Comparison of ENCODE assay signal across 14 cellular contexts in the genomic region with DNA sequence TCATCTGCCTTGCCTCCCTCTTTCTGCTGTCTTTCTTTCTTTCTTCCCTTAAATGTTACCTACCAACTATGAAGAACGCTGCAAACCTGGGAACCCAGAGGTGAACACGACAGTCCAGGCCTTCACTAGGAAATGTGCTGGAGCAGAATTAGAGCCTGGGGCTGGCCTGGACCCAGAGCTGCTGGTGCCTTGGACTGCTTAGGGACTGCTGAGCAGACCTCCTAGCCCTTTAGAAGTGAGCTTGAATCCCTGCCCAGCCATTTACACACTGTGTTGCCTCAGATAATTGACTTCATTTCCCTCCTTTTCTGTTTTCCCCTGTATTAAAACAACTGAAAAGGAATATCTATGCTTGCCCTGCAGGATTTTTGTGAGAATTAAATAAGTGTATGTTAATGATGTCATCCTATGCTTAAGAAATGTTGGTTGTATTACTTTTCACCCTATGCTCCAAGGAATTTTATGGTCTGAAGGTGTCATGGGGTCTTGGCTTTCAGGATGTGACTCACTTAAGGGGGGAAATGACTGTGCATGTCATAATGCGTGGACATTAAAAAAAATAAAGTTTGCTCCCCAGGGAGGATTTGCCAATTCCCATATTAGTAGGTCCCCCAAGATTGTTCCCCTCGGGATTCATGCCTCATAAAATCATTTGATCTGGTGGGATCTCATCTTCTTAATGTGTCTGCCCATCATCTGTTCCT. TPM values are rescaled to one million over a fixed set of nuclear protein-coding genes. Genes with fewer than 3 reads are reported as not detected.
DNase-seq lines count a peak whose midpoint lies in the region; ATAC-seq and TF ChIP-seq lines count a peak whose summit lies in the region.
"Had no signal": no experiment of that assay in that cellular context is flagged by ENCODE, and none has a peak within 500 bp of the region (broad histone marks: within the 10 kb centered on the region; RNA-seq: fewer than 3 reads in every experiment).

No MANE protein-coding gene starts in this region.

- H3K4me1 ChIP-seq in GM23248 (ENCODE audit: insufficient read depth): peaks cover 42% of the 10 kb centered on the region
- H3K4me1 ChIP-seq in SK-N-SH (ENCODE audit: control insufficient read depth in 1 of 2, insufficient read depth in 2 of 2, low read depth in 1 of 2, low read length in 1 of 2): peaks cover 0 to 31% of the 10 kb centered on the region in 2 experiments; a peak in 3 of 4 replicates

- CTCF ChIA-PET in SK-N-SH (lab: Yijun Ruan, JAX): interaction anchor here (0.6 to 2.8 kb wide), 4 partner anchors 182 to 376 kb away, joined by 3 to 24 read pairs (median 3); no protein-coding TSS in a partner anchor

- DNase-seq in GM23248 (peak; percentile 83), SK-N-SH (no peak), fibroblast of peridontal ligament (ENCODE audit: extremely low read depth) (peak; percentile 38), pulmonary artery endothelial cell (ENCODE audit: low read depth, low spot score) (peak; percentile 89), NCI-H2227 treated with DMSO at 0.1 percent for 48 hours (lab: John Stamatoyannopoulos, UW) (no peak), midbrain (lab: John Stamatoyannopoulos, UW) (no peak), left lobe of liver (ENCODE audit: low spot score) (no peak), iPS-NIHi11 (ENCODE audit: low spot score) (no peak)
- DNase-seq: activated naive CD4-positive, alpha-beta T cell treated with Interleukin-2 at 50 U/mL for 16 hours; CD8-positive, alpha-beta memory T cell; H9; T-helper 9 cell had no signal

- TF ChIP-seq RAD21 in SK-N-SH (IDR thresholded peaks at IDR 0.05; ENCODE audit: low read length): no peak

- ATAC-seq in left lobe of liver: no peak

- 31 to 42% methylated on average over 4 of the region's 4 CpGs for WGBS in GM23248 (ENCODE audit: low coverage in 1 of 2, low lambda C conversion rate in 2 of 2, missing lambda C conversion rate in 2 of 2), 2 experiments
- 34% methylated on average over 4 of the region's 4 CpGs for WGBS in SK-N-SH (ENCODE audit: low lambda C conversion rate)

- no peaks in the 10 kb centered on the region for H3K36me3 ChIP-seq in GM23248 (ENCODE audit: low read depth)
- no peaks in the 10 kb centered on the region for H3K36me3 ChIP-seq in SK-N-SH (replicated peaks in 1 of 2; ENCODE audit: control insufficient read depth in 1 of 2, insufficient read depth in 2 of 2, low read length in 1 of 2)

- TF ChIP-seq EP300 in SK-N-SH (IDR thresholded peaks at IDR 0.05; ENCODE audit: borderline replicate concordance in 1 of 2, low read depth in 1 of 2, low read length in 1 of 2): peak in 1 of 2 experiments; percentile 63; a peak in 1 of 4 replicates

- H3K9me2 ChIP-seq in GM23248 (ENCODE audit: insufficient read depth) (no peaks in the 10 kb centered on the region), SK-N-SH (no peaks in the 10 kb centered on the region)

- H3F3A ChIP-seq in GM23248 (ENCODE audit: insufficient read depth) (peaks cover 14% of the 10 kb centered on the region; the same call in 1 of the 2 replicates), SK-N-SH (replicated peaks; ENCODE audit: insufficient read depth) (peaks cover 20% of the 10 kb centered on the region)

- H3K79me2 ChIP-seq in GM23248 (ENCODE audit: insufficient read depth): peaks cover 52% of the 10 kb centered on the region
- peaks cover 76% of the 10 kb centered on the region for H3K79me2 ChIP-seq in SK-N-SH (ENCODE audit: insufficient read depth)

- POLR2A ChIA-PET in SK-N-SH (lab: Yijun Ruan, JAX): no interaction called here

- H3K9me3 ChIP-seq in GM23248 (ENCODE audit: low read depth) (no peaks in the 10 kb centered on the region), SK-N-SH (no peaks in the 10 kb centered on the region)

- peak overlapping the region; percentile 41 for H3K27ac ChIP-seq in GM23248
- peak overlapping the region in 1 of 2 experiments; percentile 89; a peak in 2 of 4 replicates for H3K27ac ChIP-seq in SK-N-SH (ENCODE audit: low read depth in 2 of 2, low read length in 1 of 2)
- H3K27ac ChIP-seq: KMS-11 had no signal

- no peak overlapping the region for H3K4me3 ChIP-seq in GM23248
- no peak overlapping the region for H3K4me3 ChIP-seq in SK-N-SH (ENCODE audit: low read depth in 2 of 2, low read length in 1 of 2)
- H3K4me3 ChIP-seq: coronary artery had no signal

- no peak for TF ChIP-seq CTCF in SK-N-SH (IDR thresholded peaks at IDR 0.05)

- H3K27me3 ChIP-seq in GM23248 (replicated peaks; ENCODE audit: insufficient read depth): no peaks in the 10 kb centered on the region
- no peaks in the 10 kb centered on the region for H3K27me3 ChIP-seq in SK-N-SH (ENCODE audit: insufficient read depth)

- H2AFZ ChIP-seq in GM23248: no peak overlapping the region
- H2AFZ ChIP-seq in SK-N-SH (ENCODE audit: low read depth): peak overlapping the region; percentile 39; the same call in 1 of the 2 replicates

- in situ Hi-C loops in GM23248 (cut with MboI): no loop called here

- H4K20me1 ChIP-seq in GM23248 (ENCODE audit: insufficient read depth): no peaks in the 10 kb centered on the region
- no peaks in the 10 kb centered on the region for H4K20me1 ChIP-seq in SK-N-SH (ENCODE audit: insufficient read depth)

- no peak overlapping the region for H3K9ac ChIP-seq in GM23248
- H3K9ac ChIP-seq in SK-N-SH: peak overlapping the region; percentile 60; the same call in 1 of the 2 replicates
- H3K9ac ChIP-seq: KMS-11 had no signal

- H3K4me2 ChIP-seq in GM23248 (ENCODE audit: unreplicated experiment) (peak overlapping the region; percentile 33), SK-N-SH (peak overlapping the region; percentile 55)
- H3K4me2 ChIP-seq: KMS-11 had no signal

TF ChIP-seq in SK-N-SH, 30 proteins besides CTCF, POLR2A, EP300 and RAD21:
- no peak for TF ChIP-seq NRF1 (IDR thresholded peaks at IDR 0.05; ENCODE audit: low read depth, low read length)
- TF ChIP-seq NFIC (IDR thresholded peaks at IDR 0.05; ENCODE audit: borderline replicate concordance): no peak
- no peak for TF ChIP-seq GABPA (IDR thresholded peaks at IDR 0.05; ENCODE audit: low read depth)
- no peak for TF ChIP-seq SMC3 (IDR thresholded peaks at IDR 0.05; ENCODE audit: low read depth, low read length)
- no peak for TF ChIP-seq MXI1 (IDR thresholded peaks at IDR 0.05; ENCODE audit: low read depth, low read length)
- peak; percentile 67 for TF ChIP-seq JUND (IDR thresholded peaks at IDR 0.05)
- TF ChIP-seq SIN3A (IDR thresholded peaks at IDR 0.05; ENCODE audit: borderline replicate concordance, low read depth, low read length): no peak
- peak; percentile 49; the same call in 1 of the 2 replicates for TF ChIP-seq TCF12 (IDR thresholded peaks at IDR 0.05)
- peak; percentile 69 for TF ChIP-seq FOSL2 (IDR thresholded peaks at IDR 0.05; ENCODE audit: borderline replicate concordance, low read depth)
- TF ChIP-seq FOXM1 (IDR thresholded peaks at IDR 0.05; ENCODE audit: low read depth): no peak

RNA-seq across cellular contexts. Expression of gene CDH13, which starts 11.5 kb away (rescaled TPM):
- total RNA-seq in GM23248 (2014; rRNA removed; shearing (Covaris generic)): 51.0 and 81.2 TPM in 2 replicates
- 52.8 and 53.6 TPM in 2 replicates for polyA plus RNA-seq in GM23248 (2016; fragmentation: Nextera tagmentation; extraction: Ambion mirVana)
- polyA plus RNA-seq in SK-N-SH (2012; rRNA removed): 93.0 and 107 TPM in 2 replicates
- polyA plus RNA-seq in SK-N-SH (2012; cell fraction: cytosol; rRNA removed): 68.6 and 78.0 TPM in 2 replicates
- polyA plus RNA-seq in SK-N-SH (2012; cell fraction: nucleus; rRNA removed): 53.7 and 78.7 TPM in 2 replicates
- 62.3 and 138 TPM in 2 replicates for total RNA-seq in pulmonary artery endothelial cell
- total RNA-seq in left lobe of liver: 0.18 TPM
- total RNA-seq: CD8-positive, alpha-beta memory T cell had no signal
- polyA plus RNA-seq: CD8-positive, alpha-beta memory T cell had no signal

Comparison
In these comparisons a context has a peak if more than half of its experiments do, and no peak if none do; other contexts are left out.
1. DNase-seq: peak in GM23248 (single experiment), fibroblast of peridontal ligament (single experiment) and pulmonary artery endothelial cell (single experiment); none in SK-N-SH (single experiment), NCI-H2227 treated with DMSO at 0.1 percent for 48 hours (single experiment), midbrain (single experiment), left lobe of liver (single experiment) and iPS-NIHi11 (single experiment).
2. RNA of gene CDH13, which starts 11.5 kb away (total RNA-seq): 62.3 to 138 TPM in pulmonary artery endothelial cell and 51.0 to 81.2 TPM in GM23248; 0.18 TPM in left lobe of liver (single experiment); every median in the first group is over 10 times any median in the second.